14 cellular contexts compared by ENCODE assay signal in the genomic region with DNA sequence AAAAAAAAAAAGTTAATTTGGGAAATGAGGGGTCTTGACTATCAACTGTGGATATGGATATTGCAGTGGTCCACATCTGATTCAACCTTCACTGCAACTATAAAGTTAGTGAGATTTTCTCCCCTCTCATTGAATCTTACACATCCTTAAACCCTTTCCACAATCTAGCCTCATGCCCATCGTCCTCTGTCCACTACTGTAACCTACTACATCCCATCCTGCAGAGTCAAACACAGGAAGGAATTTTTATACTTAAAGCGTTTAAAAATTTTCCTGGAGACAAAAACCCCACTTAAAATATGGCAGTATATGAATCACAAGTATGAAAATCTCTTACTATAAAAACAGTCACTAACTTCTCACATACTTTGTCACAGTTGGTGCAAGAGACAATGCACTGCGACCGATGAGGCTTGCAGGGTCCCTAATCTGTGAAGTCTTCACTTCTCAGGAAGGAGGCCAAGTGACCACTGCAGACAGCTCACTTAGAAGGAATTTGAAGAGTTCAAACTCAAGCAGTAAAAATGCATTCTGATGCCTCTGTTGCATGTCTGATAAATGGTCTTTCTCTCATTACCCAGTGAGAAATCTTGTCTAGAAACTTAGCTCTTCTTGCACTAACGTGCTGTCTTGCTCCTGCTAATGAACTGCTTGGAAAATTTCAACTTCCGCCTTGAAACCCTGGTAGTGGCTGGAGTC. TPM values are rescaled to one million over a fixed set of nuclear protein-coding genes. Genes with fewer than 3 reads are reported as not detected.
DNase-seq lines count a peak whose midpoint lies in the region; ATAC-seq, FAIRE-seq and TF ChIP-seq lines count a peak whose summit lies in the region.
"Had no signal": no experiment of that assay in that cellular context is flagged by ENCODE, and none has a peak within 500 bp of the region (broad histone marks: within the 10 kb centered on the region; RNA-seq: fewer than 3 reads in every experiment).

No MANE protein-coding gene starts in this region.

- H3K9me3 Mint-ChIP-seq in activated T-cell treated with anti-CD3 and anti-CD28 coated beads, Interleukin-2, amount 50 U/mL, for 72 hours, result peaks cover 1 to 7% of the 10 kb centered on the region in 2 donors
- H3K9me3 Mint-ChIP-seq: nephron, type B pancreatic cell had no signal

- H3K36me3 Mint-ChIP-seq in activated T-cell treated with anti-CD3 and anti-CD28 coated beads, Interleukin-2, amount 50 U/mL, for 72 hours (ENCODE audit: insufficient read depth in 2 of 2), result peaks cover 5 to 9% of the 10 kb centered on the region in 2 donors
- H3K36me3 Mint-ChIP-seq: type B pancreatic cell had no signal

- H3K27me3 Mint-ChIP-seq in activated T-cell treated with anti-CD3 and anti-CD28 coated beads, Interleukin-2, amount 50 U/mL, for 72 hours (ENCODE audit: low read depth), result no peaks in the 10 kb centered on the region

- H3K4me1 Mint-ChIP-seq in activated T-cell treated with anti-CD3 and anti-CD28 coated beads, Interleukin-2, amount 50 U/mL, for 72 hours (ENCODE audit: low read depth), result peaks cover 41% of the 10 kb centered on the region
- H3K4me1 Mint-ChIP-seq: nephron had no signal

- ATAC-seq in activated T-cell treated with anti-CD3 and anti-CD28 coated beads, Interleukin-2, amount 50 U/mL, for 72 hours (replicated peaks in 1 of 2), result no peak

- no peak for TF ChIP-seq CTCF in fibroblast of mammary gland (conservative IDR thresholded peaks at IDR 0.05; ENCODE audit: control insufficient read depth, insufficient read depth, low read depth, low read length)
- no peak for TF ChIP-seq CTCF in right atrium auricular region (IDR thresholded peaks at IDR 0.05)

- peak overlapping the region; percentile 13 for H3K27ac Mint-ChIP-seq in activated T-cell treated with anti-CD3 and anti-CD28 coated beads, Interleukin-2, amount 50 U/mL, for 72 hours
- H3K27ac Mint-ChIP-seq: nephron, type B pancreatic cell had no signal

- H3K4me3 ChIP-seq in SJSA1 (no peak overlapping the region), fibroblast of mammary gland (ENCODE audit: control insufficient read depth, low read depth, low read length) (no peak overlapping the region), right atrium auricular region (no peak overlapping the region)

- no peak for FAIRE-seq in HTR-8/SVneo (lab: Jason Lieb, UNC)
- FAIRE-seq: keratinocyte had no signal

- H3K4me3 Mint-ChIP-seq in activated T-cell treated with anti-CD3 and anti-CD28 coated beads, Interleukin-2, amount 50 U/mL, for 72 hours, result peak overlapping the region in 1 of 2 donors; percentile 23
- H3K4me3 Mint-ChIP-seq: nephron, type B pancreatic cell had no signal

- H3K27ac ChIP-seq in SJSA1 (peak overlapping the region; percentile 92), right atrium auricular region (no peak overlapping the region)

- H3K27me3 ChIP-seq in SJSA1 (replicated peaks) (no peaks in the 10 kb centered on the region), right atrium auricular region (no peaks in the 10 kb centered on the region)

- peaks cover 39% of the 10 kb centered on the region for H3K4me1 ChIP-seq in SJSA1 (replicated peaks)
- no peaks in the 10 kb centered on the region for H3K4me1 ChIP-seq in right atrium auricular region

- no peak for DNase-seq in activated T-cell treated with anti-CD3 and anti-CD28 coated beads, Interleukin-2, amount 50 U/mL, for 72 hours
- DNase-seq in activated T-cell treated with anti-CD3 and anti-CD28 coated beads for 4 hours (no peak), SJSA1 (ENCODE audit: low read depth in 1 of 2, low spot score in 2 of 2) (peak; percentile 80 to 84), fibroblast of mammary gland (ENCODE audit: low read depth) (peak; percentile 63), stromal cell of bone marrow (ENCODE audit: low read depth) (peak; percentile 9), HuH-7 (ENCODE audit: low spot score) (no peak), HTR-8/SVneo (ENCODE audit: insufficient read length, low spot score) (no peak), right atrium auricular region (ENCODE audit: low spot score) (no peak)
- DNase-seq: aorta, NCI-H2029 treated with DMSO at 0.1 percent for 48 hours, T-helper 9 cell had no signal

- H3K9me3 ChIP-seq in SJSA1 (replicated peaks) (no peaks in the 10 kb centered on the region), right atrium auricular region (no peaks in the 10 kb centered on the region)

- no peaks in the 10 kb centered on the region for H3K36me3 ChIP-seq in SJSA1
- H3K36me3 ChIP-seq in right atrium auricular region, result no peaks in the 10 kb centered on the region

RNA-seq across cellular contexts. Expression of a gene that starts 50.3 kb away (rescaled TPM):
- total RNA-seq in activated T-cell treated with anti-CD3 and anti-CD28 coated beads, Interleukin-2, amount 50 U/mL, for 72 hours, result under 1 TPM in 1 of 2 donors, not detected in 1; 0.30 TPM
- 0.39 TPM in 1 of 2 replicates, not detected in the other for total RNA-seq in SJSA1 (2014; rRNA removed; shearing (Covaris generic))
- total RNA-seq in right atrium auricular region, result 10 to 100 TPM in 1 of 2 donors, 1 to 10 TPM in 1; 5.3 to 11.0 TPM

Comparison
In these comparisons a context has a peak if more than half of its experiments do, and no peak if none do; other contexts are left out.
1. DNase-seq: peak in SJSA1 (2 of 2), fibroblast of mammary gland (single experiment) and stromal cell of bone marrow (single experiment); none in activated T-cell treated with anti-CD3 and anti-CD28 coated beads, Interleukin-2, amount 50 U/mL, for 72 hours (0 of 2), activated T-cell treated with anti-CD3 and anti-CD28 coated beads for 4 hours (single experiment), HuH-7 (single experiment), HTR-8/SVneo (single experiment) and right atrium auricular region (single experiment).